20 cellular contexts compared by ENCODE assay signal in the genomic region with DNA sequence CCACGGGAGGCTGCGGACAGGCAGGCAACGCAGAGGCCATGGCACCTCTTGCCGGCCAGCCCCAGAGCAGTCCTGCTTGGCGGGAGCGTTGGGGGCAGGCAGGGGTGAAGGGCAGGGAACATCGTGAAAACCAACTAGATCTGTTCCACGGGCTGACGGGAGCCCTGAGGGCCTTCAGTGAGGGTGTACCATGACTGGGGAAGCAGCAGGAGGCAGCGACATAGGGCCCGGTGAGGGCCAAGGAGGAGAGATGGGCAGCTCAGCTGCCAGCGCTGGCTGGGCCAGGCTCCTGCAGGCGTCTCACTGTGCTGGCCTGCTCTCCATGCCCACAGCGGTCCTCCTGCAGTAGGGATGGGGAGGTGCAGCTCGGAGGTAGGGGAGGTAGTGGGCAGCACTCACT.
DNase-seq lines count a peak whose midpoint lies in the region; ATAC-seq, FAIRE-seq and TF ChIP-seq lines count a peak whose summit lies in the region.
"Had no signal": no experiment of that assay in that cellular context is flagged by ENCODE, and none has a peak within 500 bp of the region (broad histone marks: within the 10 kb centered on the region; RNA-seq: fewer than 3 reads in every experiment).

No MANE protein-coding gene starts in this region.

- H3K27me3 Mint-ChIP-seq in H9 (ENCODE audit: low read depth) (no peaks in the 10 kb centered on the region), glutamatergic neuron (ENCODE audit: unreplicated experiment) (peaks cover 21% of the 10 kb centered on the region), neural progenitor cell (ENCODE audit: insufficient read depth, low read depth) (peaks cover 9% of the 10 kb centered on the region)

- H3K9me3 Mint-ChIP-seq in H9 (peaks cover 8 to 13% of the 10 kb centered on the region in 2 experiments; a peak in 4 of 5 replicates), glutamatergic neuron (ENCODE audit: unreplicated experiment) (peaks cover 23% of the 10 kb centered on the region), neural progenitor cell (peaks cover 5% of the 10 kb centered on the region)
- H3K9me3 Mint-ChIP-seq: CD8-positive, alpha-beta T cell had no signal

- no peak overlapping the region for H4K91ac ChIP-seq in H9 (ENCODE audit: insufficient read length, low read depth, low read length)

- H3K4me2 ChIP-seq in H9 (ENCODE audit: insufficient read depth, insufficient read length, low read length) (no peak overlapping the region), neural progenitor cell (no peak overlapping the region)
- H3K4me2 ChIP-seq: A549 had no signal

- H3K79me2 ChIP-seq in H9 (ENCODE audit: insufficient read depth, low read length) (no peaks in the 10 kb centered on the region), neural progenitor cell (ENCODE audit: low read depth) (no peaks in the 10 kb centered on the region)

- H3K56ac ChIP-seq in H9 (ENCODE audit: insufficient read length, low read depth, low read length): no peak overlapping the region

- H2BK5ac ChIP-seq in H9 (ENCODE audit: insufficient read length, low read length): no peak overlapping the region

- TF ChIP-seq CTCF in H9 (conservative IDR thresholded peaks at IDR 0.05): no peak
- TF ChIP-seq CTCF in glutamatergic neuron (IDR thresholded peaks at IDR 0.05; ENCODE audit: partially characterized antibody, unreplicated experiment): no peak
- no peak for TF ChIP-seq CTCF in neural progenitor cell (IDR thresholded peaks at IDR 0.05)
- TF ChIP-seq CTCF in testis (IDR thresholded peaks at IDR 0.05): no peak

- no peak overlapping the region for H3T11ph ChIP-seq in H9 (ENCODE audit: low read length)

- H3K4me3 ChIP-seq in neural progenitor cell: no peak overlapping the region
- H3K4me3 ChIP-seq in testis: no peak overlapping the region
- H3K4me3 ChIP-seq: A549, GM23248 had no signal

- no peak for ATAC-seq in GM21723 (IDR thresholded peaks at IDR 0.05; ENCODE audit: unreplicated experiment)
- ATAC-seq: CD8-positive, alpha-beta T cell had no signal

- no peak overlapping the region for H4K8ac ChIP-seq in H9 (replicated peaks; ENCODE audit: insufficient read length, low read depth, low read length)

- H3K4me1 ChIP-seq in H9 (ENCODE audit: insufficient read depth, low read length) (no peaks in the 10 kb centered on the region), neural progenitor cell (peaks cover 10% of the 10 kb centered on the region), testis (no peaks in the 10 kb centered on the region)
- H3K4me1 ChIP-seq: A549 had no signal

- H3K4ac ChIP-seq in H9 (ENCODE audit: low read depth, low read length): no peak overlapping the region

- H4K20me1 ChIP-seq in H9 (ENCODE audit: control insufficient read depth, insufficient read depth, insufficient read length) (no peaks in the 10 kb centered on the region), neural progenitor cell (ENCODE audit: low read depth) (peaks cover 40% of the 10 kb centered on the region)

- no peak overlapping the region; the same call in 1 of the 2 replicates for H3K14ac ChIP-seq in H9 (ENCODE audit: insufficient read depth, low read length)

- no peak overlapping the region for H3K27ac ChIP-seq in H9 (ENCODE audit: insufficient read length, low read depth, low read length)
- no peak overlapping the region for H3K27ac ChIP-seq in neural progenitor cell
- no peak overlapping the region for H3K27ac ChIP-seq in testis
- H3K27ac ChIP-seq: A549, GM23248 had no signal

- DNase-seq in H9 (no peak), glutamatergic neuron (no peak), neural progenitor cell (ENCODE audit: low spot score) (no peak), testis (no peak), GM12892 (ENCODE audit: insufficient read length) (no peak), A172 (ENCODE audit: low spot score) (no peak)
- DNase-seq: BE2C; CD8-positive, alpha-beta T cell; COR-L47; DMS153; DMS79 treated with DMSO at 0.1 percent for 48 hours; EL; GM23248; H7 had no signal

- peaks cover 0 to 11% (median 3%) of the 10 kb centered on the region in 3 experiments; a peak in 4 of 7 replicates for H3K36me3 Mint-ChIP-seq in H9 (ENCODE audit: insufficient read depth in 1 of 3, low read depth in 3 of 3)
- peaks cover 8% of the 10 kb centered on the region for H3K36me3 Mint-ChIP-seq in glutamatergic neuron (ENCODE audit: unreplicated experiment)
- peaks cover 3% of the 10 kb centered on the region for H3K36me3 Mint-ChIP-seq in neural progenitor cell

- H3K9me3 ChIP-seq in H9 (ENCODE audit: control insufficient read depth, low read depth, low read length) (no peaks in the 10 kb centered on the region), neural progenitor cell (ENCODE audit: low read depth) (no peaks in the 10 kb centered on the region), testis (no peaks in the 10 kb centered on the region)
- H3K9me3 ChIP-seq: A549, BE2C had no signal

- peaks cover 4% of the 10 kb centered on the region for H3F3A ChIP-seq in neural progenitor cell (ENCODE audit: low read depth)

- H3K4me1 Mint-ChIP-seq in H9 (peaks cover 11 to 12% of the 10 kb centered on the region in 2 experiments), glutamatergic neuron (ENCODE audit: low read depth, unreplicated experiment) (peaks cover 5% of the 10 kb centered on the region), neural progenitor cell (peaks cover 39% of the 10 kb centered on the region)
- H3K4me1 Mint-ChIP-seq: CD14-positive monocyte had no signal

- H3K23ac ChIP-seq in H9 (ENCODE audit: insufficient read length, low read depth, low read length): no peak overlapping the region

- no peak overlapping the region for H2BK15ac ChIP-seq in H9 (ENCODE audit: low read depth, low read length)

- no peak overlapping the region for H3K18ac ChIP-seq in H9 (ENCODE audit: insufficient read length, low read depth, low read length)

- H3K27me3 ChIP-seq in H9 (ENCODE audit: insufficient read depth, low read length) (no peaks in the 10 kb centered on the region), neural progenitor cell (no peaks in the 10 kb centered on the region), testis (no peaks in the 10 kb centered on the region)
- H3K27me3 ChIP-seq: BE2C had no signal

- no peak overlapping the region for H2BK120ac ChIP-seq in H9 (ENCODE audit: low read depth, low read length, poor library complexity, severe bottlenecking)

- no peak for FAIRE-seq in GM12892 (lab: Jason Lieb, UNC)
- FAIRE-seq: A549, D721Med, G401.6, GM12891 had no signal

- H3K9ac ChIP-seq in H9 (ENCODE audit: extremely low read depth, insufficient read length, low read length) (no peak overlapping the region), neural progenitor cell (no peak overlapping the region)
- H3K9ac ChIP-seq: GM23248 had no signal

- H3K79me1 ChIP-seq in H9 (ENCODE audit: insufficient read depth, low read depth, low read length, poor library complexity, severe bottlenecking): peaks cover 1% of the 10 kb centered on the region

- no peak overlapping the region for H2AFZ ChIP-seq in H9 (ENCODE audit: low read length)
- H2AFZ ChIP-seq in neural progenitor cell (replicated peaks): no peak overlapping the region
- H2AFZ ChIP-seq: GM23248 had no signal

- H3K23me2 ChIP-seq in H9 (ENCODE audit: insufficient read length, low read depth, low read length, poor library complexity, severe bottlenecking): no peaks in the 10 kb centered on the region

- H3K27ac Mint-ChIP-seq in H9: peak overlapping the region in 2 of 3 experiments; percentile 7 to 46; a peak in 1 of 7 replicates
- H3K27ac Mint-ChIP-seq in glutamatergic neuron (ENCODE audit: unreplicated experiment): no peak overlapping the region
- H3K27ac Mint-ChIP-seq in neural progenitor cell: peak overlapping the region; percentile 46
- H3K27ac Mint-ChIP-seq: CD8-positive, alpha-beta T cell had no signal

- H2BK12ac ChIP-seq in H9 (ENCODE audit: insufficient read length, low read depth, low read length): no peak overlapping the region

- intact Hi-C loops in testis (cut with DNase I; ENCODE audit: low total_unique reads): no loop called here

- no peak for TF ChIP-seq POLR2A in testis (IDR thresholded peaks at IDR 0.05)
- TF ChIP-seq POLR2A in GM12892 (IDR thresholded peaks at IDR 0.05; ENCODE audit: low read depth, low read length): no peak

- H2BK20ac ChIP-seq in H9 (ENCODE audit: low read depth, low read length, poor library complexity, severe bottlenecking): no peak overlapping the region

- no peak overlapping the region for H4K5ac ChIP-seq in H9 (ENCODE audit: insufficient read length, low read depth, low read length)

- H3K4me3 Mint-ChIP-seq in H9: no peak overlapping the region
- peak overlapping the region; percentile 38 for H3K4me3 Mint-ChIP-seq in glutamatergic neuron (ENCODE audit: unreplicated experiment)
- H3K4me3 Mint-ChIP-seq in neural progenitor cell: peak overlapping the region; percentile 38
- H3K4me3 Mint-ChIP-seq: CD14-positive monocyte; CD8-positive, alpha-beta T cell had no signal

- no peak overlapping the region for H2AK5ac ChIP-seq in H9 (ENCODE audit: insufficient read length, low read length)

- WGBS in H9 (ENCODE audit: extremely low coverage, insufficient read length, low lambda C conversion rate): no CpG with 5 or more reads among the region's 15 CpGs
- 84 to 89% methylated on average over 10 to 15 of the region's 15 CpGs for whole genome bisulfite sequencing in testis, 2 donors

- no peaks in the 10 kb centered on the region for H3K36me3 ChIP-seq in neural progenitor cell
- H3K36me3 ChIP-seq in testis (ENCODE audit: low read depth, missing control alignments): no peaks in the 10 kb centered on the region
- H3K36me3 ChIP-seq: BE2C had no signal

Comparison
In these comparisons a context has a peak if more than half of its experiments do, and no peak if none do; other contexts are left out.
1. H3K4me3 Mint-ChIP-seq: peak in glutamatergic neuron (single experiment) and neural progenitor cell (single experiment); none in H9 (0 of 2).